In genomic region chr2:44942304-44943030, GRCh38 we compare ENCODE assay signal across 10 cellular contexts. TPM values are rescaled to one million over a fixed set of nuclear protein-coding genes. Genes with fewer than 3 reads are reported as not detected.
DNase-seq lines count a peak whose midpoint lies in the region; ATAC-seq and TF ChIP-seq lines count a peak whose summit lies in the region.
"Had no signal": no experiment of that assay in that cellular context is flagged by ENCODE, and none has a peak within 500 bp of the region (broad histone marks: within the 10 kb centered on the region; RNA-seq: fewer than 3 reads in every experiment).

No MANE protein-coding gene starts in this region.

- H3K27me3 ChIP-seq in CD8-positive, alpha-beta memory T cell (ENCODE audit: insufficient read depth, low read length, poor library complexity, severe bottlenecking): peaks cover 28% of the 10 kb centered on the region

- POLR2A ChIA-PET in CD8-positive, alpha-beta memory T cell (lab: Charles Lee): no interaction called here

- H3K4me1 ChIP-seq in CD8-positive, alpha-beta memory T cell (ENCODE audit: insufficient read depth, low read length): peaks cover 11% of the 10 kb centered on the region

- no peaks in the 10 kb centered on the region for H3K9me3 Mint-ChIP-seq in CD8-positive, alpha-beta memory T cell
- H3K9me3 Mint-ChIP-seq in osteocyte (ENCODE audit: unreplicated experiment): no peaks in the 10 kb centered on the region

- peaks cover 53 to 77% of the 10 kb centered on the region in 2 donors for H3K27me3 Mint-ChIP-seq in CD8-positive, alpha-beta memory T cell
- peaks cover 84% of the 10 kb centered on the region for H3K27me3 Mint-ChIP-seq in osteocyte (ENCODE audit: unreplicated experiment)

- no peak for TF ChIP-seq CTCF in coronary artery (IDR thresholded peaks at IDR 0.05)
- no peak for TF ChIP-seq CTCF in osteocyte (IDR thresholded peaks at IDR 0.05)

- no peaks in the 10 kb centered on the region for H3K36me3 ChIP-seq in CD8-positive, alpha-beta memory T cell (ENCODE audit: insufficient read depth, low read length)

- ATAC-seq in GM21360 (IDR thresholded peaks at IDR 0.05; ENCODE audit: unreplicated experiment): no peak

- H3K9me3 ChIP-seq in CD8-positive, alpha-beta memory T cell (ENCODE audit: low read length): no peaks in the 10 kb centered on the region

- H3K4me1 Mint-ChIP-seq in CD8-positive, alpha-beta memory T cell: peaks cover 29 to 61% (median 38%) of the 10 kb centered on the region in 3 donors
- peaks cover 42% of the 10 kb centered on the region for H3K4me1 Mint-ChIP-seq in osteocyte (ENCODE audit: unreplicated experiment)

- DNase-seq in CD8-positive, alpha-beta memory T cell: no peak
- DNase-seq in KBM-7 (peak; percentile 62), coronary artery (ENCODE audit: low spot score) (no peak), osteocyte (ENCODE audit: extremely low spot score, unreplicated experiment) (no peak), DMS 273 treated with DMSO at 0.1 percent for 48 hours (lab: John Stamatoyannopoulos, UW) (no peak), NCI-H524 treated with DMSO at 0.1 percent for 48 hours (lab: John Stamatoyannopoulos, UW) (no peak)
- no peak for DNase-seq in activated CD4-positive, CD25-positive, alpha-beta regulatory T cell treated with anti-CD3 and anti-CD28 coated beads, Interleukin-2, amount 50 U/mL, for 72 hours
- DNase-seq: NCI-H2081 had no signal

- H3K36me3 Mint-ChIP-seq in CD8-positive, alpha-beta memory T cell: no peaks in the 10 kb centered on the region
- H3K36me3 Mint-ChIP-seq in osteocyte (ENCODE audit: unreplicated experiment): peaks cover 2% of the 10 kb centered on the region

- CTCF ChIA-PET in CD8-positive, alpha-beta memory T cell (lab: Charles Lee): no interaction called here

- peak overlapping the region in 1 of 8 donors; percentile 50 for H3K27ac Mint-ChIP-seq in CD8-positive, alpha-beta memory T cell
- H3K27ac Mint-ChIP-seq in osteocyte (ENCODE audit: unreplicated experiment): no peak overlapping the region

- H3K4me3 ChIP-seq in CD8-positive, alpha-beta memory T cell (ENCODE audit: low read length): no peak overlapping the region
- H3K4me3 ChIP-seq in coronary artery: peak overlapping the region; percentile 71

- in situ Hi-C loops in KBM-7 (cut with MboI; ENCODE audit: low pct_unique_long_range_greater_than_20kb, low sequenced_read_pairs): no loop called here

- H3K27ac ChIP-seq in CD8-positive, alpha-beta memory T cell (ENCODE audit: low read depth, low read length): no peak overlapping the region
- H3K27ac ChIP-seq in coronary artery: no peak overlapping the region
- H3K27ac ChIP-seq: epithelial cell of prostate had no signal

- H3K4me3 Mint-ChIP-seq in CD8-positive, alpha-beta memory T cell: peak overlapping the region in 6 of 7 donors; percentile 15 to 87 (median 58)
- H3K4me3 Mint-ChIP-seq in osteocyte (ENCODE audit: unreplicated experiment): peak overlapping the region; percentile 48

RNA-seq across cellular contexts. Expression of gene SIX3, which starts 1.0 kb away (rescaled TPM):
- not detected for total RNA-seq in CD8-positive, alpha-beta memory T cell
- polyA plus RNA-seq in CD8-positive, alpha-beta memory T cell: not detected
- total RNA-seq in osteocyte: not detected in 2 replicates
